ENCODE assay signal across 8 cellular contexts in the genomic region with DNA sequence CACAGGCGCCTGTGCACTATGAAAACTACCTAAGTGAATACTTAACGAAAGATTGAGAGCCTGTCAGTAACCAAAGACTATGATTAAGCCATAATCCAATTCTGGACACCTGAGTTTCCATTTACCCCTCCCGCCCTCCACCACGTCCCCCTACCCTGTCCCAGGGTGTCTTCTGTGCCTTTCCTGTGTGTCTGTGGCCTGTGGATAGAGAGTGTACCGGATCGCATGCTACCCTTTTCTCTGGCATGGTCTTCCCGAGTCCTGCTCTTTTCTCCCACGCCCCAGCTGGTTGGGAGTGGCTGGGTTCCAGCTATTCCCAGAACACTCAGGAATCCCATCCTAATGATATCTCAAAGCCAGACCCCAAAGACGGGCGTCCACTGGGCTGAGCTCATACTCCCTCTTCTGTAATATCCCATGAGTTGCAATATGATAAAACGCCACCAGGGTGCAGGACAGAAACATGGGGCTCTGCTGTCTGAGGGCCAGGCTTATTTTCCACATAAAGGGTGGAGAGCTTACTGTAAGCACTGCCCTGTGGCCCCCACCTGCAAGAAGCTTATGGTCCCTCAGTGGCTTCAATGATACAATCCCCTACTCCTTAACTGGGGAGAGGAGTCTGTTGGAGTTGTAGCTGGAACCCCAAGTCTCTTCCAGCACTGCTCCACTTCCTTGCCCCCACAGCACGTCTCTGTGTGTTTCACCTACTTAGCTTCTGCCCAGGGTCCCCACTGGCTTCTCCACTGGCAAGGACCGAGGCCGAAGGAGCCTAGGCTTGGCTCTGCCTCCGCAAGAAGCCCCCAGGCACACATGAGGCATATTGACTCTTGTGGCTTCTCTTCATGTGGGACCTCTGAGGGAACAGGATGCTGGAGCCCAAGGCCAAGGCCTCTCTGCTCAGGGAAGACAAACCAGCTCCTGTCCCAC. TPM values are rescaled to one million over a fixed set of nuclear protein-coding genes. Genes with fewer than 3 reads are reported as not detected.
DNase-seq lines count a peak whose midpoint lies in the region; ATAC-seq and TF ChIP-seq lines count a peak whose summit lies in the region.

No MANE protein-coding gene starts in this region.

- no peaks in the 10 kb centered on the region for H3K9me3 ChIP-seq in parathyroid adenoma (ENCODE audit: control insufficient read depth, low read length)

- peak; percentile 63 for ATAC-seq in HG03442 (IDR thresholded peaks at IDR 0.05; ENCODE audit: unreplicated experiment)
- ATAC-seq in foreskin keratinocyte: peak; percentile 80
- no peak for ATAC-seq in HG02970 (IDR thresholded peaks at IDR 0.05; ENCODE audit: low FRiP score, unreplicated experiment)

- peaks cover 62% of the 10 kb centered on the region for H3K27me3 Mint-ChIP-seq in activated T-cell treated with anti-CD3 and anti-CD28 coated beads, Interleukin-2, amount 50 U/mL, for 24 hours

- DNase-seq in ACHN: peak; percentile 56
- peak; percentile 83 for DNase-seq in GM10266 (ENCODE audit: extremely low spot score)
- peak; percentile 67 for DNase-seq in NCI-H748 (lab: John Stamatoyannopoulos, UW; ENCODE audit: unreplicated experiment)
- peak; percentile 43 for DNase-seq in activated T-cell treated with anti-CD3 and anti-CD28 coated beads, Interleukin-2, amount 50 U/mL, for 24 hours
- DNase-seq in foreskin keratinocyte: peak in 1 of 2 donors; percentile 14

- H3K9me3 Mint-ChIP-seq in activated T-cell treated with anti-CD3 and anti-CD28 coated beads, Interleukin-2, amount 50 U/mL, for 24 hours: no peaks in the 10 kb centered on the region

- no peak overlapping the region for H3K27ac Mint-ChIP-seq in activated T-cell treated with anti-CD3 and anti-CD28 coated beads, Interleukin-2, amount 50 U/mL, for 24 hours

- no peak overlapping the region for H3K9ac ChIP-seq in parathyroid adenoma

- no peaks in the 10 kb centered on the region for H3K36me3 ChIP-seq in parathyroid adenoma (ENCODE audit: control insufficient read depth, insufficient read depth, low read length)

- in situ Hi-C loops in ACHN (cut with HindIII; ENCODE audit: low pct_ligation_motif_present, low pct_unique_long_range_greater_than_20kb, low sequenced_read_pairs): no loop called here

- no peaks in the 10 kb centered on the region for H3K79me2 ChIP-seq in parathyroid adenoma

- H3K4me1 Mint-ChIP-seq in activated T-cell treated with anti-CD3 and anti-CD28 coated beads, Interleukin-2, amount 50 U/mL, for 24 hours (ENCODE audit: low read depth): peaks cover 18% of the 10 kb centered on the region

- H3K27ac ChIP-seq in foreskin keratinocyte (no peak overlapping the region), parathyroid adenoma (no peak overlapping the region)

- TF ChIP-seq CTCF in GM10266 (IDR thresholded peaks at IDR 0.05; ENCODE audit: control insufficient read depth, insufficient read depth, low read depth, missing control alignments) (peak; percentile 72), foreskin keratinocyte (conservative IDR thresholded peaks at IDR 0.05) (peak; percentile 70), parathyroid adenoma (IDR thresholded peaks at IDR 0.05) (peak; percentile 54)

- peaks cover 84% of the 10 kb centered on the region for H3K27me3 ChIP-seq in foreskin keratinocyte
- no peaks in the 10 kb centered on the region for H3K27me3 ChIP-seq in parathyroid adenoma (ENCODE audit: control insufficient read depth, insufficient read depth, low read length)

- no peaks in the 10 kb centered on the region for H3K36me3 Mint-ChIP-seq in activated T-cell treated with anti-CD3 and anti-CD28 coated beads, Interleukin-2, amount 50 U/mL, for 24 hours (ENCODE audit: low read depth)

- H3K4me3 Mint-ChIP-seq in activated T-cell treated with anti-CD3 and anti-CD28 coated beads, Interleukin-2, amount 50 U/mL, for 24 hours: no peak overlapping the region

- no peak overlapping the region for H3K4me3 ChIP-seq in parathyroid adenoma (ENCODE audit: low read depth, low read length)

- H3K4me1 ChIP-seq in foreskin keratinocyte (no peaks in the 10 kb centered on the region), parathyroid adenoma (no peaks in the 10 kb centered on the region)

- H3K4me2 ChIP-seq in parathyroid adenoma (ENCODE audit: low read length): no peak overlapping the region

- no peak overlapping the region for H2AFZ ChIP-seq in parathyroid adenoma

RNA-seq across cellular contexts. Expression of a gene that starts 17.6 kb away (rescaled TPM):
- not detected in 2 replicates for total RNA-seq in foreskin keratinocyte
- not detected in 2 replicates for polyA plus RNA-seq in foreskin keratinocyte

RNA-seq across cellular contexts. Expression of a gene that starts 24.2 kb away (rescaled TPM):
- not detected in 2 replicates for total RNA-seq in foreskin keratinocyte
- not detected in 2 replicates for polyA plus RNA-seq in foreskin keratinocyte

RNA-seq across cellular contexts. Expression of a gene that starts 53.7 kb away (rescaled TPM):
- total RNA-seq in foreskin keratinocyte: 28.4 and 29.3 TPM in 2 replicates
- 11.8 and 12.9 TPM in 2 replicates for polyA plus RNA-seq in foreskin keratinocyte
